ENCODE assay signal across 8 cellular contexts in genomic region chr7:149285581-149285975, GRCh38. TPM values are rescaled to one million over a fixed set of nuclear protein-coding genes. Genes with fewer than 3 reads are reported as not detected.
DNase-seq lines count a peak whose midpoint lies in the region; ATAC-seq, FAIRE-seq and TF ChIP-seq lines count a peak whose summit lies in the region.

No MANE protein-coding gene starts in this region.

- H3K18ac ChIP-seq in IMR-90 (ENCODE audit: low read depth, low read length), result no peak overlapping the region

- H2BK5ac ChIP-seq in IMR-90 (ENCODE audit: low read depth, low read length, poor library complexity, severe bottlenecking), result no peak overlapping the region

- H2BK120ac ChIP-seq in IMR-90 (ENCODE audit: low read depth, low read length), result peak overlapping the region; percentile 27; the same call in 1 of the 2 replicates

- intact Hi-C loops in CD4-positive, alpha-beta memory T cell (cut with micrococcal nuclease), result loop anchor here (1.0 to 2.0 kb wide), 5 partner anchors 23 to 212 kb away; partner anchors contain the start of genes ZNF212, ZNF746 and ZNF783
- intact Hi-C loops in IMR-90 (cut with micrococcal nuclease) (no loop called here), left lung (cut with DNase I) (no loop called here), thyroid gland (cut with DNase I) (no loop called here)

- peak overlapping the region; percentile 74 for H3K4me2 ChIP-seq in IMR-90 (ENCODE audit: low read depth, low read length)

- no peak overlapping the region for H2BK15ac ChIP-seq in IMR-90 (ENCODE audit: low read depth, low read length)

- peak overlapping the region in 1 of 2 experiments; percentile 36; a peak in 1 of 4 replicates for H4K8ac ChIP-seq in IMR-90 (ENCODE audit: low read depth in 2 of 2, low read length in 2 of 2)

- H3K9me3 ChIP-seq in CD4-positive, alpha-beta memory T cell (ENCODE audit: control insufficient read depth in 1 of 2, low read length in 2 of 2), result no peaks in the 10 kb centered on the region
- H3K9me3 ChIP-seq in IMR-90 (ENCODE audit: control insufficient read depth, insufficient read depth, low read length) (no peaks in the 10 kb centered on the region), left lung (no peaks in the 10 kb centered on the region), thyroid gland (no peaks in the 10 kb centered on the region)

- peaks cover 4% of the 10 kb centered on the region for H4K20me1 ChIP-seq in IMR-90 (ENCODE audit: insufficient read depth, low read length)

- peak overlapping the region; percentile 26 for H4K91ac ChIP-seq in IMR-90 (ENCODE audit: insufficient read depth, low read depth, low read length)

- H3K4me1 Mint-ChIP-seq in CD4-positive, alpha-beta memory T cell, result peaks cover 26 to 53% (median 40%) of the 10 kb centered on the region in 4 donors

- H3K27me3 ChIP-seq in CD4-positive, alpha-beta memory T cell (ENCODE audit: insufficient read depth, low read length), result no peaks in the 10 kb centered on the region
- H3K27me3 ChIP-seq in IMR-90 (ENCODE audit: control insufficient read depth, insufficient read depth, low read length), result no peaks in the 10 kb centered on the region
- H3K27me3 ChIP-seq in bronchial epithelial cell (ENCODE audit: control insufficient read depth, insufficient read depth, low read length), result no peaks in the 10 kb centered on the region
- no peaks in the 10 kb centered on the region for H3K27me3 ChIP-seq in left lung
- no peaks in the 10 kb centered on the region for H3K27me3 ChIP-seq in thyroid gland

- in situ Hi-C loops in IMR-90 (cut with MboI; ENCODE audit: low sequenced_read_pairs), result no loop called here

- H3K27me3 Mint-ChIP-seq in CD4-positive, alpha-beta memory T cell, result no peaks in the 10 kb centered on the region

- no peak for FAIRE-seq in bronchial epithelial cell (lab: Jason Lieb, UNC)

- H4K5ac ChIP-seq in IMR-90 (ENCODE audit: low read depth, low read length), result no peak overlapping the region

- H3K9me1 ChIP-seq in IMR-90 (ENCODE audit: insufficient read depth, low read length), result peaks cover 5% of the 10 kb centered on the region

- H3K36me3 Mint-ChIP-seq in CD4-positive, alpha-beta memory T cell, result peaks cover 4 to 11% of the 10 kb centered on the region in 2 donors

- H3K9me3 Mint-ChIP-seq in CD4-positive, alpha-beta memory T cell, result no peaks in the 10 kb centered on the region

- no TSS peak for BruUV-seq in IMR-90 (replicated peaks; lab: Mats Ljungman, UMichigan)

- peak overlapping the region; percentile 57 for H3K27ac ChIP-seq in CD4-positive, alpha-beta memory T cell (ENCODE audit: low read depth, low read length)
- no peak overlapping the region; the same call in 1 of the 2 replicates for H3K27ac ChIP-seq in IMR-90 (ENCODE audit: insufficient read depth, low read length)
- no peak overlapping the region for H3K27ac ChIP-seq in left lung
- peak overlapping the region in 1 of 3 donors; percentile 53 for H3K27ac ChIP-seq in thyroid gland

- dilution Hi-C loops in IMR-90 (cut with HindIII; ENCODE audit: low sequenced_read_pairs, unreplicated experiment), result no loop called here

- TF ChIP-seq POLR2A in IMR-90 (IDR thresholded peaks at IDR 0.05; ENCODE audit: low read depth, low read length) (no peak), thyroid gland (IDR thresholded peaks at IDR 0.05) (no peak)

- no peak overlapping the region for H2AK5ac ChIP-seq in IMR-90 (ENCODE audit: low read depth, low read length)

- H3K4me3 Mint-ChIP-seq in CD4-positive, alpha-beta memory T cell, result peak overlapping the region; percentile 80 to 96 (median 90)

- ATAC-seq in IMR-90 (ENCODE audit: low read depth), result peak; percentile 51
- ATAC-seq in left lung, result peak; percentile 5
- ATAC-seq in HG03095 (IDR thresholded peaks at IDR 0.05; ENCODE audit: unreplicated experiment), result no peak

- H3K4ac ChIP-seq in IMR-90 (ENCODE audit: low read depth, low read length), result peak overlapping the region; percentile 90

- POLR2A ChIA-PET in CD4-positive, alpha-beta memory T cell (lab: Charles Lee; ENCODE audit: partially characterized antibody), result interaction anchor here (0.6 to 3.6 kb wide), 12 partner anchors 17 to 1724 kb away, joined by 3 to 102 read pairs (median 6); partner anchors contain the start of genes ZNF282, ZNF398, ZNF777 and ZNF783
- POLR2A ChIA-PET in IMR-90 (lab: Charles Lee; ENCODE audit: unreplicated experiment), result no interaction called here

- CTCF ChIA-PET in CD4-positive, alpha-beta memory T cell (lab: Charles Lee; ENCODE audit: partially characterized antibody), result interaction anchor here (0.6 to 3.8 kb wide), 18 partner anchors 9 to 339 kb away, joined by 3 to 63 read pairs (median 4); partner anchors contain the start of genes ZNF212, ZNF282, ZNF398 and ZNF777
- CTCF ChIA-PET in IMR-90 (lab: Yijun Ruan, JAX), result no interaction called here

- peaks cover 38% of the 10 kb centered on the region for H3K4me1 ChIP-seq in CD4-positive, alpha-beta memory T cell (ENCODE audit: insufficient read depth, low read length)
- H3K4me1 ChIP-seq in IMR-90 (ENCODE audit: control insufficient read depth, insufficient read depth, low read length), result 0 out of 2 replicates have a peak, but pooled peaks cover 2% of the 10 kb centered on the region
- H3K4me1 ChIP-seq in left lung, result peaks cover 0 to 16% of the 10 kb centered on the region in 2 donors
- peaks cover 6 to 12% of the 10 kb centered on the region in 2 donors for H3K4me1 ChIP-seq in thyroid gland

- TF ChIP-seq CTCF in IMR-90 (conservative IDR thresholded peaks at IDR 0.05; ENCODE audit: low read depth, low read length) (no peak), bronchial epithelial cell (IDR thresholded peaks at IDR 0.05; ENCODE audit: insufficient read depth, low read length, severe bottlenecking) (no peak), left lung (IDR thresholded peaks at IDR 0.05) (no peak), thyroid gland (IDR thresholded peaks at IDR 0.05) (no peak)

- no peak overlapping the region for H3K56ac ChIP-seq in IMR-90 (ENCODE audit: extremely low read depth, insufficient read depth, low read length)

- H3K36me3 ChIP-seq in CD4-positive, alpha-beta memory T cell (ENCODE audit: insufficient read depth, low read length), result peaks cover under 1% of the 10 kb centered on the region
- H3K36me3 ChIP-seq in IMR-90 (ENCODE audit: control insufficient read depth, insufficient read depth, low read length) (peaks cover 13% of the 10 kb centered on the region), bronchial epithelial cell (ENCODE audit: control insufficient read depth, insufficient read depth, low read length) (peaks cover 6% of the 10 kb centered on the region), left lung (peaks cover 0 to 26% of the 10 kb centered on the region in 2 donors), thyroid gland (peaks cover 1 to 6% of the 10 kb centered on the region in 2 donors)

- DNase-seq in CD4-positive, alpha-beta memory T cell, result no peak
- DNase-seq in IMR-90, result peak; percentile 11
- DNase-seq in bronchial epithelial cell (ENCODE audit: low read depth), result no peak
- DNase-seq in left lung, result peak; percentile 32 to 54
- peak; percentile 32 to 40 for DNase-seq in thyroid gland
- DNase-seq in NCI-H2107 (lab: John Stamatoyannopoulos, UW), result no peak
- no peak for DNase-seq in NCI-H1930 (lab: John Stamatoyannopoulos, UW)

- peak overlapping the region; percentile 51 to 91 (median 87) for H3K27ac Mint-ChIP-seq in CD4-positive, alpha-beta memory T cell

- no peak overlapping the region for H2BK20ac ChIP-seq in IMR-90 (ENCODE audit: low read depth, low read length)

- peak overlapping the region; percentile 96 for H2AFZ ChIP-seq in IMR-90 (replicated peaks; ENCODE audit: low read length, poor library complexity)

- H3K9ac ChIP-seq in IMR-90 (ENCODE audit: low read depth, low read length), result peak overlapping the region; percentile 19

- WGBS in IMR-90 (ENCODE audit: extremely low coverage in 2 of 2, insufficient read length in 1 of 2), 2 experiments, result no CpG with 5 or more reads among the region's 12 CpGs
- 9 to 20% methylated on average over 5 to 9 of the region's 12 CpGs for whole genome bisulfite sequencing in thyroid gland, 2 donors

- H3K4me3 ChIP-seq in CD4-positive, alpha-beta memory T cell (ENCODE audit: low read length in 2 of 2), result peak overlapping the region; percentile 49 to 72
- H3K4me3 ChIP-seq in IMR-90 (ENCODE audit: insufficient read depth, low read depth, low read length) (peak overlapping the region; percentile 69), bronchial epithelial cell (ENCODE audit: low read depth, low read length) (peak overlapping the region; percentile 58), left lung (peak overlapping the region; percentile 57 to 81), thyroid gland (replicated peaks in 1 of 3) (peak overlapping the region; percentile 47 to 58 (median 48))

- peak overlapping the region; percentile 95 for H3K23ac ChIP-seq in IMR-90 (ENCODE audit: low read depth, low read length)

- H3K14ac ChIP-seq in IMR-90 (replicated peaks; ENCODE audit: low read depth, low read length), result peak overlapping the region; percentile 87

- peak overlapping the region; percentile 95 for H2AK9ac ChIP-seq in IMR-90 (replicated peaks; ENCODE audit: low read depth, low read length, poor library complexity)

- peaks cover 0 to 3% of the 10 kb centered on the region in 2 experiments; a peak in 1 of 4 replicates for H3K79me1 ChIP-seq in IMR-90 (ENCODE audit: low read depth in 1 of 2, low read length in 2 of 2)

- TF ChIP-seq RAD21 in IMR-90 (IDR thresholded peaks at IDR 0.05; ENCODE audit: low read length), result no peak

TF ChIP-seq in IMR-90, 13 proteins besides CTCF, POLR2A, EP300 and RAD21 (continues in another document):
- TF ChIP-seq CHD1 (IDR thresholded peaks at IDR 0.05; ENCODE audit: low read depth, low read length) (no peak), MXI1 (IDR thresholded peaks at IDR 0.05; ENCODE audit: borderline replicate concordance, low read depth, low read length) (no peak), FOS (IDR thresholded peaks at IDR 0.05; ENCODE audit: low read depth, low read length) (no peak), RCOR1 (IDR thresholded peaks at IDR 0.05; ENCODE audit: insufficient replicate concordance, low read length) (no peak)

RNA-seq across cellular contexts. Expression of gene ZNF783, which starts 23.6 kb away (rescaled TPM):
- 10 to 100 TPM; 42.6 to 43.5 TPM for total RNA-seq in CD4-positive, alpha-beta memory T cell
- polyA plus RNA-seq in CD4-positive, alpha-beta memory T cell, result 1 to 10 TPM; 2.7 to 8.0 TPM
- total RNA-seq in IMR-90 (2012; rRNA removed), result 2.3 and 2.8 TPM in 2 replicates
- polyA plus RNA-seq in IMR-90 (2012; rRNA removed), result 7.1 and 7.2 TPM in 2 replicates
- polyA plus RNA-seq in IMR-90 (2012; cell fraction: cytosol; rRNA removed), result 3.2 and 4.3 TPM in 2 replicates
- polyA plus RNA-seq in IMR-90 (2012; cell fraction: nucleus; rRNA removed; ENCODE audit: low replicate concordance), result 60.8 and 75.2 TPM in 2 replicates
- total RNA-seq in bronchial epithelial cell, result 9.5 and 11.3 TPM in 2 replicates
- total RNA-seq in left lung, result 10 to 100 TPM; 11.5 to 12.0 TPM
- total RNA-seq in thyroid gland, result 10 to 100 TPM; 11.3 to 18.0 (median 15.1) TPM

RNA-seq across cellular contexts. Expression of gene ZNF212, which starts 46.1 kb away (rescaled TPM):
- 10 to 100 TPM; 21.5 to 24.0 TPM for total RNA-seq in CD4-positive, alpha-beta memory T cell
- 1 to 10 TPM; 4.5 to 9.3 TPM for polyA plus RNA-seq in CD4-positive, alpha-beta memory T cell
- total RNA-seq in IMR-90 (2012; rRNA removed), result 3.8 and 4.2 TPM in 2 replicates
- polyA plus RNA-seq in IMR-90 (2012; rRNA removed), result 4.8 and 5.1 TPM in 2 replicates
- 3.3 and 3.8 TPM in 2 replicates for polyA plus RNA-seq in IMR-90 (2012; cell fraction: cytosol; rRNA removed)
- polyA plus RNA-seq in IMR-90 (2012; cell fraction: nucleus; rRNA removed; ENCODE audit: low replicate concordance), result 14.9 and 20.6 TPM in 2 replicates
- 5.8 and 6.1 TPM in 2 replicates for total RNA-seq in bronchial epithelial cell
- 1 to 10 TPM; 7.4 to 9.0 TPM for total RNA-seq in left lung
- 10 to 100 TPM in 2 of 4 donors, 1 to 10 TPM in 2; 6.7 to 12.5 (median 9.7) TPM for total RNA-seq in thyroid gland

Comparison
In these comparisons a context has a peak if more than half of its experiments do, and no peak if none do; other contexts are left out.
1. DNase-seq: peak in IMR-90 (single experiment), left lung (2 of 2) and thyroid gland (2 of 2); none in CD4-positive, alpha-beta memory T cell (0 of 5), bronchial epithelial cell (single experiment), NCI-H2107 (single experiment) and NCI-H1930 (0 of 2).
2. Peak in every context shown above with its lines, with median percentiles within 50 percentile points of each other: H3K4me3 ChIP-seq.